ENCODE assay signal across 11 cellular contexts in the genomic region with DNA sequence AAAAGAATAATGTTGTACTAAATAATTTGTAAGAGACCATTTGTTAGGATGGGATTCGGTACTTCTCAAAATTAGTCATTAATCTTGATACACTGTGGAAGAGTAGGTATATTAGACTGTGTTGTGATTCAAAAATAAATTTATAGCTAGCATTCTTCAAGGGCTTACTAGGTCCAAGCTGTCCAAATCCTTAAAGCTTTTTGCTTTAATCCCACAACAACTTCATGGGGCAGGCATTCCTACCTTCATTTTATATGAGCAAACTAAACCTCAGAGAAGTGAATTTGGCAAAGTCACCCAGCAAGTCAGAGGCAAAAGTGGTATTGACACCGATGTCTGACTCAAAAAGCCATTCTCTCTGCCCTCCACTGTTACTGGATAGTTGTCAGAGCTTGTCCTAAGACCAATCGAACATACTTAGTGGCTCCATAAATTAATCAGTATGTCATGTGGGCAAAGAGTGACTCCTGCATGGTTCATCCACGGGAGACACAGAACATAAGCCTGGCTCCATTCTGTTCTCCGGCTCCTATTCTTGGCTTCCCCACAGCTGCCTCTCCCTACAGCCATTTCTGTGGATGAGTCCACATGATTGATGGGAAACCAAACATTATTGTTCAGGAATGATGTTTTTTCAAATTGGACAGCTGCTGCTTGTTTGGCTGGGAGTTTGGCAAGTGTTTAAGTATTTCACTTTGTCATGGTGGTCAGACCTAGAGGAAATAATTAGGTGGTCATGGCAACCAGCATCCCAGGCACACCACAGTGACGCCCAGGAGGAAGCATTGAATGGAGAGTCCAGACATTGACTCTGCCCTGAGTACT.
DNase-seq lines count a peak whose midpoint lies in the region; ATAC-seq and TF ChIP-seq lines count a peak whose summit lies in the region.
"Had no signal": no experiment of that assay in that cellular context is flagged by ENCODE, and none has a peak within 500 bp of the region (broad histone marks: within the 10 kb centered on the region; RNA-seq: fewer than 3 reads in every experiment).

No MANE protein-coding gene starts in this region.

- peak overlapping the region in 1 of 5 experiments; percentile 11 for H3K4me3 Mint-ChIP-seq in brain
- no peak overlapping the region for H3K4me3 Mint-ChIP-seq in naive thymus-derived CD4-positive, alpha-beta T cell
- H3K4me3 Mint-ChIP-seq: stimulated activated naive CD8-positive, alpha-beta T cell treated with anti-CD3 and anti-CD28 coated beads, Interleukin-15, Interleukin-2, amounts not matched to agents 100 ng/mL and 50 ng/mL, for 24 hours had no signal

- H3K4me3 ChIP-seq in naive thymus-derived CD4-positive, alpha-beta T cell (ENCODE audit: low read length) = no peak overlapping the region
- H3K4me3 ChIP-seq: SK-N-MC had no signal

- CTCF ChIA-PET in naive thymus-derived CD4-positive, alpha-beta T cell (lab: Charles Lee) = no interaction called here

- DNase-seq in DMS 273 (lab: John Stamatoyannopoulos, UW; ENCODE audit: unreplicated experiment) (peak; percentile 51), NCI-H146 treated with DMSO at 0.1 percent for 48 hours (lab: John Stamatoyannopoulos, UW; ENCODE audit: unreplicated experiment) (peak; percentile 69), germinal center (ENCODE audit: low spot score) (no peak)
- DNase-seq in naive thymus-derived CD4-positive, alpha-beta T cell = no peak
- DNase-seq: stimulated activated CD4-positive, alpha-beta T cell treated with anti-CD3 and anti-CD28 coated beads, Interleukin-15, amount 100 ng/mL, for 24 hours had no signal

- H3K9me3 Mint-ChIP-seq in brain = peaks cover 11 to 43% (median 22%) of the 10 kb centered on the region in 5 experiments
- H3K9me3 Mint-ChIP-seq in naive thymus-derived CD4-positive, alpha-beta T cell = peaks cover 0 to 24% (median 5%) of the 10 kb centered on the region in 11 donors

- peak overlapping the region in 4 of 5 experiments; percentile 42 to 85 (median 54) for H3K27ac Mint-ChIP-seq in brain
- H3K27ac Mint-ChIP-seq in naive thymus-derived CD4-positive, alpha-beta T cell = no peak overlapping the region
- H3K27ac Mint-ChIP-seq: stimulated activated naive CD8-positive, alpha-beta T cell treated with anti-CD3 and anti-CD28 coated beads, Interleukin-15, Interleukin-2, amounts not matched to agents 100 ng/mL and 50 ng/mL, for 24 hours had no signal

- no peaks in the 10 kb centered on the region for H3K9me3 ChIP-seq in naive thymus-derived CD4-positive, alpha-beta T cell (ENCODE audit: control insufficient read depth in 2 of 3, low read length in 3 of 3)

- POLR2A ChIA-PET in naive thymus-derived CD4-positive, alpha-beta T cell (lab: Charles Lee) = interaction anchor here (0.5 kb wide), 1 partner anchor 305 kb away, joined by 4 read pairs; no protein-coding TSS in a partner anchor

- H3K4me1 ChIP-seq in naive thymus-derived CD4-positive, alpha-beta T cell (ENCODE audit: control insufficient read depth in 2 of 2, insufficient read depth in 2 of 2, low read length in 2 of 2) = no peaks in the 10 kb centered on the region

- peaks cover 13% of the 10 kb centered on the region for H3K4me1 Mint-ChIP-seq in brain
- no peaks in the 10 kb centered on the region for H3K4me1 Mint-ChIP-seq in naive thymus-derived CD4-positive, alpha-beta T cell

- ATAC-seq in naive thymus-derived CD4-positive, alpha-beta T cell = peak; percentile 32
- ATAC-seq in HG03025 (IDR thresholded peaks at IDR 0.05; ENCODE audit: low FRiP score, unreplicated experiment) (no peak), HG02938 (IDR thresholded peaks at IDR 0.05; ENCODE audit: unreplicated experiment) (no peak), GM21529 (IDR thresholded peaks at IDR 0.05; ENCODE audit: unreplicated experiment) (no peak)

- H3K36me3 Mint-ChIP-seq in brain = peaks cover 4% of the 10 kb centered on the region
- peaks cover 0 to 5% (median 3%) of the 10 kb centered on the region in 5 donors for H3K36me3 Mint-ChIP-seq in naive thymus-derived CD4-positive, alpha-beta T cell

- no peaks in the 10 kb centered on the region for H3K36me3 ChIP-seq in naive thymus-derived CD4-positive, alpha-beta T cell (ENCODE audit: control insufficient read depth in 2 of 3, insufficient read depth in 3 of 3, low read length in 3 of 3)

- no peaks in the 10 kb centered on the region for H3K27me3 ChIP-seq in naive thymus-derived CD4-positive, alpha-beta T cell (ENCODE audit: control insufficient read depth in 2 of 2, insufficient read depth in 2 of 2, low read length in 2 of 2)

- H3K27ac ChIP-seq in naive thymus-derived CD4-positive, alpha-beta T cell (ENCODE audit: low read depth, low read length) = no peak overlapping the region
- H3K27ac ChIP-seq: SK-N-MC had no signal

- TF ChIP-seq CTCF in brain (conservative IDR thresholded peaks at IDR 0.05) = no peak

- H3K27me3 Mint-ChIP-seq in brain = no peaks in the 10 kb centered on the region
- peaks cover 9 to 40% (median 19%) of the 10 kb centered on the region in 5 donors for H3K27me3 Mint-ChIP-seq in naive thymus-derived CD4-positive, alpha-beta T cell

- intact Hi-C loops in naive thymus-derived CD4-positive, alpha-beta T cell (cut with micrococcal nuclease) = no loop called here

Comparison
In these comparisons a context has a peak if more than half of its experiments do, and no peak if none do; other contexts are left out.
1. DNase-seq: peak in DMS 273 (single experiment) and NCI-H146 treated with DMSO at 0.1 percent for 48 hours (single experiment); none in naive thymus-derived CD4-positive, alpha-beta T cell (0 of 9) and germinal center (single experiment).
2. H3K27ac Mint-ChIP-seq: peak in brain (4 of 5); none in naive thymus-derived CD4-positive, alpha-beta T cell (0 of 9).